ENCODE assay signal across 18 cellular contexts in the genomic region with DNA sequence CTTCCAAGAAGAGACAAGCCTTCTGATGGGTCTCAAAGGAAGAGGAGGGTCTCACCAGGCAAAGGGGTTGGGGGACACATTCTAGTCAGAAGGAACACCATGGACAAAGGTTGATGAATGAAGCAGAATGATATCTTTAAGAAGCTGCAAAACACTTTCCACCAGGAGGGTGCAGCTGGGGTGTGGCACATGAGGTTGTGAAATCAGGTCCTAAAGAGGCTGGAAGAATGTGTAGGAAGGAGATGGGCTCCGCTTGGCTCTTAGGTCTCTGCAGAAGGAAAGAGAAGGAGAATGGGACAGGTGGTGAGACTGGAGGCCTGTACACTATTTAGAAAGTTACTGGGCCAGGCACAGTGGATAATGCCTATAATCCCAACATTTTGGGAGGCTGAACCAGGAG.
DNase-seq lines count a peak whose midpoint lies in the region; ATAC-seq, FAIRE-seq and TF ChIP-seq lines count a peak whose summit lies in the region.
"Had no signal": no experiment of that assay in that cellular context is flagged by ENCODE, and none has a peak within 500 bp of the region (broad histone marks: within the 10 kb centered on the region; RNA-seq: fewer than 3 reads in every experiment).

No MANE protein-coding gene starts in this region.

- DNase-seq in GM19239 (ENCODE audit: insufficient read length, low spot score) (no peak), colonic mucosa (peak; percentile 31), mucosa of descending colon (peak in 1 of 3 donors; percentile 19), transverse colon (peak; percentile 14), heart left ventricle (no peak), NCI-H1092 treated with DMSO at 0.1 percent for 48 hours (lab: John Stamatoyannopoulos, UW) (no peak)
- DNase-seq: ACHN; C1 segment of cervical spinal cord; CD8-positive, alpha-beta T cell; DND-41; NCI-H1105; NCI-H2081 treated with DMSO at 0.1 percent for 48 hours; NCI-H526 had no signal

- H3K27me3 ChIP-seq in colonic mucosa, result no peaks in the 10 kb centered on the region
- no peaks in the 10 kb centered on the region for H3K27me3 ChIP-seq in transverse colon
- H3K27me3 ChIP-seq in heart left ventricle, result no peaks in the 10 kb centered on the region

- H3K27ac ChIP-seq in colonic mucosa (no peak overlapping the region), transverse colon (no peak overlapping the region), heart left ventricle (no peak overlapping the region)

- FAIRE-seq in GM19239 (lab: Jason Lieb, UNC), result peak; percentile 71
- FAIRE-seq: GM12891, H54, K562, RCC 7860 had no signal

- no peak for TF ChIP-seq EP300 in transverse colon (IDR thresholded peaks at IDR 0.05; ENCODE audit: low read depth)

- no peak overlapping the region for H3K9ac ChIP-seq in colonic mucosa (ENCODE audit: low read depth in 2 of 2, low read length in 2 of 2)

- 71 to 86% methylated on average over 1 of the region's 1 CpG for WGBS in transverse colon (ENCODE audit: low coverage in 1 of 2), 2 donors
- WGBS in heart left ventricle, 4 donors, result 87 to 100% (median 96%) methylated on average over 1 of the region's 1 CpG

- no peak for TF ChIP-seq CTCF in colonic mucosa (IDR thresholded peaks at IDR 0.05)
- TF ChIP-seq CTCF in mucosa of descending colon (IDR thresholded peaks at IDR 0.05), result no peak
- no peak for TF ChIP-seq CTCF in transverse colon (IDR thresholded peaks at IDR 0.05)
- TF ChIP-seq CTCF in heart left ventricle (IDR thresholded peaks at IDR 0.05), result no peak

- ATAC-seq in mucosa of descending colon, result peak; percentile 47
- ATAC-seq in heart left ventricle, result no peak
- no peak for ATAC-seq in GM21367 (IDR thresholded peaks at IDR 0.05; ENCODE audit: unreplicated experiment)
- ATAC-seq: CD8-positive, alpha-beta T cell; K562 had no signal

- H3K36me3 ChIP-seq in colonic mucosa (no peaks in the 10 kb centered on the region), mucosa of descending colon (ENCODE audit: low read depth) (no peaks in the 10 kb centered on the region), transverse colon (no peaks in the 10 kb centered on the region), heart left ventricle (no peaks in the 10 kb centered on the region)

- in situ Hi-C loops in transverse colon (cut with MboI; ENCODE audit: low pct_ligation_motif_present in 1 of 4, low pct_unique_long_range_greater_than_20kb in 1 of 4, low sequenced_read_pairs in 3 of 4), result no loop called here

- H3K9me3 ChIP-seq in colonic mucosa (no peaks in the 10 kb centered on the region), mucosa of descending colon (no peaks in the 10 kb centered on the region), transverse colon (no peaks in the 10 kb centered on the region), heart left ventricle (no peaks in the 10 kb centered on the region)

- intact Hi-C loops in colonic mucosa (cut with DNase I), result no loop called here
- intact Hi-C loops in mucosa of descending colon (cut with DNase I, micrococcal nuclease), result no loop called here
- intact Hi-C loops in transverse colon (cut with DNase I; ENCODE audit: low total_unique reads), result no loop called here
- intact Hi-C loops in heart left ventricle (cut with DNase I), result no loop called here

- H3K4me3 ChIP-seq in colonic mucosa, result no peak overlapping the region
- H3K4me3 ChIP-seq in mucosa of descending colon, result no peak overlapping the region
- no peak overlapping the region for H3K4me3 ChIP-seq in transverse colon
- H3K4me3 ChIP-seq in heart left ventricle, result no peak overlapping the region
- H3K4me3 ChIP-seq: K562 had no signal

- H3K4me1 ChIP-seq in colonic mucosa (peaks cover 5% of the 10 kb centered on the region), mucosa of descending colon (ENCODE audit: low read depth) (no peaks in the 10 kb centered on the region), transverse colon (peaks cover 0 to 15% (median 6%) of the 10 kb centered on the region in 4 donors), heart left ventricle (peaks cover 0 to 4% (median 0%) of the 10 kb centered on the region in 12 donors)

- no peak for TF ChIP-seq POLR2A in transverse colon (IDR thresholded peaks at IDR 0.05)
- no peak for TF ChIP-seq POLR2A in heart left ventricle (IDR thresholded peaks at IDR 0.05)

Comparison
In these comparisons a context has a peak if more than half of its experiments do, and no peak if none do; other contexts are left out.
1. DNase-seq: peak in colonic mucosa (single experiment) and transverse colon (single experiment); none in GM19239 (single experiment), heart left ventricle (0 of 5) and NCI-H1092 treated with DMSO at 0.1 percent for 48 hours (single experiment).